8 cellular contexts compared by ENCODE assay signal in genomic region chr15:98295101-98295759, GRCh38.
A peak's percentile ranks its signal among the peaks of the same experiment; 100 is the strongest.
DNase-seq lines count a peak whose midpoint lies in the region; ATAC-seq, FAIRE-seq and TF ChIP-seq lines count a peak whose summit lies in the region.
"Not testable (repeated sequence)": the region's sequence is repeated elsewhere in the genome, so short reads cannot be mapped to it uniquely, and the experiment has no call there.

No MANE protein-coding gene starts in this region.

- POLR2A ChIA-PET in GM10248 (lab: Yijun Ruan, JAX), result not testable (repeated sequence)

- H3K36me3 ChIP-seq in Peyer's patch; astrocyte (ENCODE audit: insufficient read depth, low read length): not testable (repeated sequence)

- H3K79me2 ChIP-seq in astrocyte (ENCODE audit: insufficient read depth, low read length), result not testable (repeated sequence)

- not testable (repeated sequence) for H3K4me1 ChIP-seq in Peyer's patch; astrocyte (ENCODE audit: insufficient read depth, low read length)

- CTCF ChIA-PET in GM10248 (lab: Yijun Ruan, JAX), result interaction anchor here (0.7 to 2.0 kb wide), 4 partner anchors 16 to 388 kb away, joined by 3 to 6 read pairs (median 4); no protein-coding TSS in a partner anchor

- ATAC-seq in HG02852 (IDR thresholded peaks at IDR 0.05; ENCODE audit: unreplicated experiment), result peak; percentile 56

- H3K9me3 ChIP-seq in Peyer's patch; astrocyte (ENCODE audit: insufficient read depth, low read depth, low read length): not testable (repeated sequence)

- peaks cover 58% of the 10 kb centered on the region for H3K27me3 Mint-ChIP-seq in astrocyte (ENCODE audit: low read depth, unreplicated experiment)

- H3K9ac ChIP-seq in astrocyte (ENCODE audit: low read length), result not testable (repeated sequence)

- not testable (repeated sequence) for H3K4me3 ChIP-seq in Peyer's patch; astrocyte (ENCODE audit: insufficient read depth, low read depth, low read length); fibroblast of villous mesenchyme (ENCODE audit: low read depth, low read length)

- not testable (repeated sequence) for H3K27ac Mint-ChIP-seq in astrocyte (ENCODE audit: unreplicated experiment)

- not testable (repeated sequence) for H2AFZ ChIP-seq in astrocyte (ENCODE audit: low read depth, low read length)

- not testable (repeated sequence) for H3K4me2 ChIP-seq in astrocyte (ENCODE audit: low read length)

- H3K4me3 Mint-ChIP-seq in astrocyte (ENCODE audit: unreplicated experiment), result not testable (repeated sequence)

- peak; percentile 97 for FAIRE-seq in A204.1 (lab: Jason Lieb, UNC)
- not testable (repeated sequence) for FAIRE-seq in astrocyte (lab: Jason Lieb, UNC)

- not testable (repeated sequence) for H3K9me3 Mint-ChIP-seq in astrocyte (ENCODE audit: unreplicated experiment)

- DNase-seq in GM10248 (ENCODE audit: extremely low spot score) (peak; percentile 41), NCI-H146 treated with DMSO at 0.1 percent for 48 hours (lab: John Stamatoyannopoulos, UW; ENCODE audit: unreplicated experiment) (peak; percentile 5), astrocyte (ENCODE audit: low read depth) (peak; percentile 3), fibroblast of villous mesenchyme (ENCODE audit: low read depth) (peak; percentile 61), myocyte (ENCODE audit: low read depth) (peak; percentile 46)
- not testable (repeated sequence) for DNase-seq in Peyer's patch

- not testable (repeated sequence) for H3K36me3 Mint-ChIP-seq in astrocyte (ENCODE audit: low read depth, unreplicated experiment)

- not testable (repeated sequence) for H3K27me3 ChIP-seq in Peyer's patch; astrocyte (ENCODE audit: insufficient read depth, low read length)

- H4K20me1 ChIP-seq in astrocyte (ENCODE audit: insufficient read depth, low read length), result not testable (repeated sequence)

- TF ChIP-seq CTCF in GM10248 (IDR thresholded peaks at IDR 0.05; ENCODE audit: control extremely low read depth, extremely low read depth, low read depth, missing control alignments), result peak; percentile 3
- peak in 4 of 6 experiments; percentile 11 to 29 (median 28) for TF ChIP-seq CTCF in Peyer's patch (IDR thresholded peaks at IDR 0.05)
- TF ChIP-seq CTCF in astrocyte (IDR thresholded peaks at IDR 0.05; ENCODE audit: insufficient read depth, low read depth, low read length), result peak; percentile 4
- peak; percentile 44 for TF ChIP-seq CTCF in fibroblast of villous mesenchyme (IDR thresholded peaks at IDR 0.05; ENCODE audit: insufficient read depth, low read depth, low read length)

- H3K27ac ChIP-seq in Peyer's patch; astrocyte (ENCODE audit: low read depth, low read length): not testable (repeated sequence)

- not testable (repeated sequence) for TF ChIP-seq POLR2A in Peyer's patch (IDR thresholded peaks at IDR 0.05)

- H3K4me1 Mint-ChIP-seq in astrocyte (ENCODE audit: low read depth, unreplicated experiment), result not testable (repeated sequence)
